Comparison of ENCODE assay signal across 1 cellular context in genomic region chr11:62566247-62566646, GRCh38.
TF ChIP-seq lines count a peak whose summit lies in the region.

No MANE protein-coding gene starts in this region.

TF ChIP-seq in GM12878, 131 proteins besides CTCF, POLR2A, EP300 and RAD21:
- no peak for TF ChIP-seq RFX5 (IDR thresholded peaks at IDR 0.05; ENCODE audit: low read depth, low read length)
- no peak for TF ChIP-seq LARP7 (IDR thresholded peaks at IDR 0.05)
- TF ChIP-seq MTA2 (IDR thresholded peaks at IDR 0.05; ENCODE audit: low read depth) = no peak
- TF ChIP-seq TCF3 (IDR thresholded peaks at IDR 0.05; ENCODE audit: borderline replicate concordance, insufficient read depth, low read depth, low read length) = no peak
- TF ChIP-seq ETV6 (conservative IDR thresholded peaks at IDR 0.05 in 1 of 2, IDR thresholded peaks at IDR 0.05 in 1 of 2; ENCODE audit: borderline replicate concordance in 1 of 2, low read depth in 1 of 2) = no peak
- no peak for TF ChIP-seq PKNOX1 (IDR thresholded peaks at IDR 0.05)
- TF ChIP-seq ZNF217 (IDR thresholded peaks at IDR 0.05) = no peak
- no peak for TF ChIP-seq NR2C1 (IDR thresholded peaks at IDR 0.05)
- TF ChIP-seq BCLAF1 (IDR thresholded peaks at IDR 0.05) = no peak
- no peak for TF ChIP-seq ZSCAN29 (IDR thresholded peaks at IDR 0.05)
- TF ChIP-seq MYB (IDR thresholded peaks at IDR 0.05; ENCODE audit: borderline replicate concordance, low read depth, low read length) = no peak
- no peak for TF ChIP-seq GATAD2B (conservative IDR thresholded peaks at IDR 0.05; ENCODE audit: low read depth)
- TF ChIP-seq DPF2 (IDR thresholded peaks at IDR 0.05) = no peak
- no peak for TF ChIP-seq EZH2 (IDR thresholded peaks at IDR 0.05; ENCODE audit: borderline replicate concordance, control insufficient read depth, low read depth, low read length)
- no peak for TF ChIP-seq CHD4 (IDR thresholded peaks at IDR 0.05)
- no peak for TF ChIP-seq PAX8 (IDR thresholded peaks at IDR 0.05)
- TF ChIP-seq RB1 (IDR thresholded peaks at IDR 0.05; ENCODE audit: borderline replicate concordance) = no peak
- no peak for TF ChIP-seq YY1 (IDR thresholded peaks at IDR 0.05; ENCODE audit: low read depth, low read length)
- TF ChIP-seq ASH2L (IDR thresholded peaks at IDR 0.05; ENCODE audit: borderline replicate concordance, low read depth) = no peak
